21 cellular contexts compared by ENCODE assay signal in genomic region chr1:101261629-101262028, GRCh38. TPM values are rescaled to one million over a fixed set of nuclear protein-coding genes. Genes with fewer than 3 reads are reported as not detected.
DNase-seq lines count a peak whose midpoint lies in the region; ATAC-seq and TF ChIP-seq lines count a peak whose summit lies in the region.
"Had no signal": no experiment of that assay in that cellular context is flagged by ENCODE, and none has a peak within 500 bp of the region (broad histone marks: within the 10 kb centered on the region; RNA-seq: fewer than 3 reads in every experiment).

No MANE protein-coding gene starts in this region.

- TF ChIP-seq CTCF in DND-41 (IDR thresholded peaks at IDR 0.05; ENCODE audit: borderline replicate concordance, extremely low read depth, low read length, poor library complexity, severe bottlenecking) (no peak), left lung (IDR thresholded peaks at IDR 0.05) (no peak)

- WGBS in trophoblast cell (ENCODE audit: extremely low coverage, insufficient coverage, insufficient read length): no CpG with 5 or more reads among the region's 4 CpGs

- peak overlapping the region; percentile 38 for H4K8ac ChIP-seq in trophoblast cell (ENCODE audit: low read depth, low read length)

- no peak overlapping the region for H3K23ac ChIP-seq in trophoblast cell (ENCODE audit: low read length)

- H3K79me1 ChIP-seq in trophoblast cell (ENCODE audit: low read length): no peaks in the 10 kb centered on the region

- H3K27me3 ChIP-seq in DND-41 (ENCODE audit: insufficient read depth, low read length, poor library complexity) (no peaks in the 10 kb centered on the region), trophoblast cell (ENCODE audit: insufficient read depth, low read length) (no peaks in the 10 kb centered on the region), HAP-1 (ENCODE audit: low read depth) (no peaks in the 10 kb centered on the region), left lung (no peaks in the 10 kb centered on the region)
- H3K27me3 ChIP-seq: breast epithelium, gastroesophageal sphincter, testis had no signal

- DNase-seq in activated CD4-positive, alpha-beta memory T cell treated with anti-CD3 and anti-CD28 coated beads for 36 hours: no peak
- DNase-seq in activated CD4-positive, alpha-beta memory T cell treated with anti-CD3 and anti-CD28 coated beads, Interleukin-2, amount 10 ng/mL, durations not matched to agents 7 days and 5 days: no peak
- no peak for DNase-seq in DND-41
- peak; percentile 44 for DNase-seq in astrocyte of the hippocampus (ENCODE audit: low read depth, low spot score)
- DNase-seq in trophoblast cell: no peak
- DNase-seq in HAP-1 (ENCODE audit: low spot score in 2 of 2): no peak
- no peak for DNase-seq in left lung
- DNase-seq: activated B cell treated with CpG ODN at 0.5 μM for 24 hours; activated naive CD4-positive, alpha-beta T cell treated with anti-CD3 and anti-CD28 coated beads, Interleukin-2, amount 50 U/mL, for 16 hours; C1 segment of cervical spinal cord; NCI-H2029; NCI-H524; SHP77; stimulated activated CD8-positive, alpha-beta memory T cell treated with anti-CD3 and anti-CD28 coated beads, Interleukin-4, amount 100 ng/mL, for 48 hours; testis had no signal

- no peak overlapping the region for H2BK12ac ChIP-seq in trophoblast cell (ENCODE audit: low read length)

- no peak overlapping the region for H4K12ac ChIP-seq in trophoblast cell (ENCODE audit: low read depth, low read length)

- CTCF ChIA-PET in activated CD4-positive, alpha-beta memory T cell treated with anti-CD3 and anti-CD28 coated beads for 36 hours (lab: Charles Lee): interaction anchor here (1.2 to 2.3 kb wide), 4 partner anchors 23 to 28 kb away, joined by 3 to 13 read pairs (median 5); no protein-coding TSS in a partner anchor
- CTCF ChIA-PET in activated CD4-positive, alpha-beta memory T cell treated with anti-CD3 and anti-CD28 coated beads, Interleukin-2, amount 10 ng/mL, durations not matched to agents 7 days and 5 days (lab: Charles Lee): interaction anchor here (1.3 to 4.3 kb wide), 3 partner anchors 18 to 26 kb away, joined by 5 to 16 read pairs (median 7); no protein-coding TSS in a partner anchor

- H3K14ac ChIP-seq in trophoblast cell (ENCODE audit: low read length): no peak overlapping the region

- no peaks in the 10 kb centered on the region for H3K27me3 Mint-ChIP-seq in activated CD4-positive, alpha-beta memory T cell treated with anti-CD3 and anti-CD28 coated beads for 36 hours
- no peaks in the 10 kb centered on the region for H3K27me3 Mint-ChIP-seq in activated CD4-positive, alpha-beta memory T cell treated with anti-CD3 and anti-CD28 coated beads, Interleukin-2, amount 10 ng/mL, durations not matched to agents 7 days and 5 days
- H3K27me3 Mint-ChIP-seq: activated B cell treated with CpG ODN at 0.5 μM for 24 hours had no signal

- ATAC-seq in DND-41 (ENCODE audit: insufficient read depth, low read depth) (no peak), left lung (no peak), HG03439 (IDR thresholded peaks at IDR 0.05; ENCODE audit: unreplicated experiment) (no peak)
- ATAC-seq: gastroesophageal sphincter, K562 had no signal

- POLR2A ChIA-PET in activated CD4-positive, alpha-beta memory T cell treated with anti-CD3 and anti-CD28 coated beads for 36 hours (lab: Charles Lee): no interaction called here
- POLR2A ChIA-PET in activated CD4-positive, alpha-beta memory T cell treated with anti-CD3 and anti-CD28 coated beads, Interleukin-2, amount 10 ng/mL, durations not matched to agents 7 days and 5 days (lab: Charles Lee): interaction anchor here (0.9 to 13.7 kb wide), 4 partner anchors 18 to 83 kb away, joined by 3 to 144 read pairs (median 6); partner anchors contain the start of gene S1PR1

- no peak overlapping the region for H3K4ac ChIP-seq in trophoblast cell (ENCODE audit: low read depth, low read length)

- peak overlapping the region; percentile 68 for H3K27ac Mint-ChIP-seq in activated CD4-positive, alpha-beta memory T cell treated with anti-CD3 and anti-CD28 coated beads for 36 hours
- no peak overlapping the region for H3K27ac Mint-ChIP-seq in activated CD4-positive, alpha-beta memory T cell treated with anti-CD3 and anti-CD28 coated beads, Interleukin-2, amount 10 ng/mL, durations not matched to agents 7 days and 5 days
- H3K27ac Mint-ChIP-seq: activated B cell treated with CpG ODN at 0.5 μM for 24 hours had no signal

- no peak overlapping the region for H3K4me2 ChIP-seq in DND-41 (ENCODE audit: insufficient read depth, low read length)
- H3K4me2 ChIP-seq in trophoblast cell (ENCODE audit: low read length): no peak overlapping the region

- no peak overlapping the region for H2AFZ ChIP-seq in DND-41 (ENCODE audit: low read depth, low read length)
- no peak overlapping the region for H2AFZ ChIP-seq in trophoblast cell (ENCODE audit: insufficient read depth, low read length, poor library complexity)
- H2AFZ ChIP-seq: parathyroid adenoma had no signal

- no peaks in the 10 kb centered on the region for H4K20me1 ChIP-seq in DND-41 (ENCODE audit: insufficient read depth, low read length)

- no peaks in the 10 kb centered on the region for H3K9me3 Mint-ChIP-seq in activated CD4-positive, alpha-beta memory T cell treated with anti-CD3 and anti-CD28 coated beads for 36 hours
- H3K9me3 Mint-ChIP-seq in activated CD4-positive, alpha-beta memory T cell treated with anti-CD3 and anti-CD28 coated beads, Interleukin-2, amount 10 ng/mL, durations not matched to agents 7 days and 5 days: no peaks in the 10 kb centered on the region
- H3K9me3 Mint-ChIP-seq: activated B cell treated with CpG ODN at 0.5 μM for 24 hours; T-helper 1 cell treated with Interleukin-12 subunit alpha and Interleukin-12 subunit beta and Interleukin-4 antibody, amounts not matched to agents 30 μg/mL and 1 μg/mL, for 36 hours had no signal

- H3K4me1 Mint-ChIP-seq in activated CD4-positive, alpha-beta memory T cell treated with anti-CD3 and anti-CD28 coated beads for 36 hours (ENCODE audit: low read depth): peaks cover 81% of the 10 kb centered on the region
- H3K4me1 Mint-ChIP-seq in activated CD4-positive, alpha-beta memory T cell treated with anti-CD3 and anti-CD28 coated beads, Interleukin-2, amount 10 ng/mL, durations not matched to agents 7 days and 5 days: peaks cover 83% of the 10 kb centered on the region

- H2AK5ac ChIP-seq in trophoblast cell (ENCODE audit: low read length): no peak overlapping the region

- H3K27ac ChIP-seq in DND-41 (ENCODE audit: low read length) (0 out of 2 replicates have a peak overlapping the region, but pooled peaks have one; percentile 3), trophoblast cell (ENCODE audit: low read depth, low read length) (no peak overlapping the region), left lung (peak overlapping the region in 1 of 2 donors; percentile 89)
- H3K27ac ChIP-seq: breast epithelium had no signal

- H3K4me1 ChIP-seq in DND-41 (ENCODE audit: insufficient read depth, low read length) (peaks cover 54% of the 10 kb centered on the region), trophoblast cell (ENCODE audit: control insufficient read depth in 1 of 2, insufficient read depth in 2 of 2, low read length in 2 of 2) (peaks cover 7 to 9% of the 10 kb centered on the region in 2 experiments), HAP-1 (no peaks in the 10 kb centered on the region), left lung (peaks cover 5 to 78% of the 10 kb centered on the region in 2 donors)
- H3K4me1 ChIP-seq: breast epithelium, parathyroid adenoma, testis had no signal

- H3K79me2 ChIP-seq in DND-41 (ENCODE audit: insufficient read depth, low read length) (no peaks in the 10 kb centered on the region), trophoblast cell (ENCODE audit: control insufficient read depth, insufficient read depth, low read length, poor library complexity) (no peaks in the 10 kb centered on the region)
- H3K79me2 ChIP-seq: parathyroid adenoma had no signal

- no peak overlapping the region for H2BK120ac ChIP-seq in trophoblast cell (ENCODE audit: insufficient read depth, low read length, poor library complexity)

- H3K4me3 ChIP-seq in DND-41 (ENCODE audit: low read depth in 1 of 2, low read length in 2 of 2) (no peak overlapping the region), trophoblast cell (ENCODE audit: low read depth, low read length) (no peak overlapping the region), HAP-1 (no peak overlapping the region), left lung (no peak overlapping the region)
- H3K4me3 ChIP-seq: breast epithelium, gastroesophageal sphincter, K562, testis had no signal

- no peak overlapping the region for H3K18ac ChIP-seq in trophoblast cell (ENCODE audit: low read length)

- in situ Hi-C loops in HAP-1 (cut with MboI; ENCODE audit: low sequenced_read_pairs): no loop called here

- H3K9me3 ChIP-seq in DND-41 (ENCODE audit: insufficient read depth, low read length, severe bottlenecking): no peaks in the 10 kb centered on the region
- no peaks in the 10 kb centered on the region for H3K9me3 ChIP-seq in trophoblast cell (ENCODE audit: insufficient read depth, low read depth, low read length)
- no peaks in the 10 kb centered on the region for H3K9me3 ChIP-seq in HAP-1
- no peaks in the 10 kb centered on the region for H3K9me3 ChIP-seq in left lung
- H3K9me3 ChIP-seq: breast epithelium, gastroesophageal sphincter, testis had no signal

- intact Hi-C loops in activated CD4-positive, alpha-beta memory T cell treated with anti-CD3 and anti-CD28 coated beads for 36 hours (cut with micrococcal nuclease): loop anchor here (1.0 to 10.0 kb wide), 2 partner anchors 30 to 817 kb away; no protein-coding TSS in a partner anchor
- intact Hi-C loops in left lung (cut with DNase I): no loop called here

- H3K9ac ChIP-seq in DND-41 (ENCODE audit: low read depth, low read length) (no peak overlapping the region), trophoblast cell (ENCODE audit: low read length) (no peak overlapping the region)
- H3K9ac ChIP-seq: parathyroid adenoma had no signal

- H3K36me3 Mint-ChIP-seq in activated CD4-positive, alpha-beta memory T cell treated with anti-CD3 and anti-CD28 coated beads for 36 hours: no peaks in the 10 kb centered on the region
- H3K36me3 Mint-ChIP-seq in activated CD4-positive, alpha-beta memory T cell treated with anti-CD3 and anti-CD28 coated beads, Interleukin-2, amount 10 ng/mL, durations not matched to agents 7 days and 5 days (ENCODE audit: low read depth): peaks cover 3% of the 10 kb centered on the region

- H3K36me3 ChIP-seq in DND-41 (ENCODE audit: insufficient read depth, low read length) (no peaks in the 10 kb centered on the region), trophoblast cell (ENCODE audit: control insufficient read depth in 1 of 2, insufficient read depth in 2 of 2, low read length in 2 of 2) (no peaks in the 10 kb centered on the region), HAP-1 (replicated peaks) (no peaks in the 10 kb centered on the region), left lung (no peaks in the 10 kb centered on the region)
- H3K36me3 ChIP-seq: breast epithelium, gastroesophageal sphincter had no signal

- H3K4me3 Mint-ChIP-seq in activated CD4-positive, alpha-beta memory T cell treated with anti-CD3 and anti-CD28 coated beads for 36 hours: no peak overlapping the region
- no peak overlapping the region for H3K4me3 Mint-ChIP-seq in activated CD4-positive, alpha-beta memory T cell treated with anti-CD3 and anti-CD28 coated beads, Interleukin-2, amount 10 ng/mL, durations not matched to agents 7 days and 5 days
- H3K4me3 Mint-ChIP-seq: activated B cell treated with CpG ODN at 0.5 μM for 24 hours had no signal

- H2BK5ac ChIP-seq in trophoblast cell (ENCODE audit: low read depth, low read length, poor library complexity): no peak overlapping the region

- no peak overlapping the region for H4K91ac ChIP-seq in trophoblast cell (ENCODE audit: low read depth, low read length)

RNA-seq across cellular contexts. Expression of gene S1PR1, which starts 24.8 kb away (rescaled TPM):
- 100 to 1,000 TPM; 134 to 140 TPM for total RNA-seq in activated CD4-positive, alpha-beta memory T cell treated with anti-CD3 and anti-CD28 coated beads for 36 hours
- total RNA-seq in activated CD4-positive, alpha-beta memory T cell treated with anti-CD3 and anti-CD28 coated beads, Interleukin-2, amount 10 ng/mL, durations not matched to agents 7 days and 5 days: 100 to 1,000 TPM; 219 to 220 TPM
- polyA plus RNA-seq in trophoblast cell (2013): 4.1 and 5.7 TPM in 2 replicates
- total RNA-seq in left lung: 10 to 100 TPM; 35.5 to 89.3 TPM
